ENCODE assay signal across 8 cellular contexts in genomic region chr4:38663021-38663800, GRCh38. TPM values are rescaled to one million over a fixed set of nuclear protein-coding genes. Genes with fewer than 3 reads are reported as not detected.
DNase-seq lines count a peak whose midpoint lies in the region; ATAC-seq and TF ChIP-seq lines count a peak whose summit lies in the region.

No MANE protein-coding gene starts in this region.

- CTCF ChIA-PET in OCI-LY7 (lab: Charles Lee; ENCODE audit: unreplicated experiment) (interaction anchor here (0.5 to 0.6 kb wide), 2 partner anchors 239 to 344 kb away, joined by 3 to 5 read pairs; no protein-coding TSS in a partner anchor), mammary epithelial cell (lab: Charles Lee; ENCODE audit: low non-redundant PET) (no interaction called here)

- POLR2A ChIA-PET in OCI-LY7 (lab: Charles Lee), result interaction anchor here (0.6 kb wide), 1 partner anchor 819 kb away, joined by 3 read pairs; no protein-coding TSS in a partner anchor

- H3K9me2 ChIP-seq in OCI-LY7 (ENCODE audit: insufficient read depth, low read length), result no peaks in the 10 kb centered on the region

- H3K4me1 ChIP-seq in OCI-LY7 (ENCODE audit: insufficient read depth, low read length, poor library complexity, severe bottlenecking) (peaks cover 5% of the 10 kb centered on the region), mammary epithelial cell (ENCODE audit: insufficient read depth, low read length) (peaks cover 11% of the 10 kb centered on the region), right lobe of liver (peaks cover 0 to 18% (median 6%) of the 10 kb centered on the region in 4 donors)

- H3K27me3 ChIP-seq in mammary epithelial cell (ENCODE audit: insufficient read depth, low read length) (no peaks in the 10 kb centered on the region), right lobe of liver (no peaks in the 10 kb centered on the region)

- BruUV-seq in OCI-LY7 (replicated peaks; lab: Mats Ljungman, UMichigan) (no TSS peak), mammary epithelial cell (replicated peaks; lab: Mats Ljungman, UMichigan) (no TSS peak)

- 12% methylated on average over 17 of the region's 92 CpGs for WGBS in mammary epithelial cell (ENCODE audit: low coverage, missing lambda C conversion rate)
- 9% methylated on average over 24 of the region's 92 CpGs for WGBS in right lobe of liver (ENCODE audit: insufficient coverage, low coverage, low lambda C conversion rate, missing lambda C conversion rate)

- TF ChIP-seq POLR2A in right lobe of liver (IDR thresholded peaks at IDR 0.05), result peak; percentile 86

- in situ Hi-C loops in mammary epithelial cell (cut with MboI; ENCODE audit: low sequenced_read_pairs in 2 of 2), result no loop called here

- no peak for TF ChIP-seq CTCF in OCI-LY7 (conservative IDR thresholded peaks at IDR 0.05; ENCODE audit: low read length)
- TF ChIP-seq CTCF in mammary epithelial cell (conservative IDR thresholded peaks at IDR 0.05 in 1 of 2, IDR thresholded peaks at IDR 0.05 in 1 of 2; ENCODE audit: extremely low read depth in 1 of 2, insufficient read depth in 1 of 2, low read depth in 1 of 2, low read length in 2 of 2), result no peak
- peak in 1 of 4 donors; percentile 4 for TF ChIP-seq CTCF in right lobe of liver (IDR thresholded peaks at IDR 0.05)

- H3K4me3 ChIP-seq in OCI-LY7 (ENCODE audit: low read depth, low read length, poor library complexity, severe bottlenecking), result peak overlapping the region; percentile 62
- peak overlapping the region; percentile 57 to 92 (median 58) for H3K4me3 ChIP-seq in mammary epithelial cell (replicated peaks in 1 of 3; ENCODE audit: insufficient read depth in 1 of 3, low read depth in 2 of 3, low read length in 3 of 3)
- peak overlapping the region; percentile 59 to 65 (median 64) for H3K4me3 ChIP-seq in right lobe of liver

- H3K36me3 ChIP-seq in OCI-LY7 (ENCODE audit: insufficient read depth, low read length) (no peaks in the 10 kb centered on the region), mammary epithelial cell (ENCODE audit: insufficient read depth, low read length) (no peaks in the 10 kb centered on the region), right lobe of liver (no peaks in the 10 kb centered on the region)

- H3K27ac ChIP-seq in OCI-LY7 (ENCODE audit: low read depth, low read length, poor library complexity, severe bottlenecking), result no peak overlapping the region
- peak overlapping the region; percentile 74 for H3K27ac ChIP-seq in mammary epithelial cell (ENCODE audit: insufficient read depth, low read depth, low read length)
- H3K27ac ChIP-seq in right lobe of liver, result peak overlapping the region; percentile 90 to 98 (median 90)
- H3K27ac ChIP-seq in substantia nigra (ENCODE audit: low read depth, low read length, poor library complexity, severe bottlenecking), result peak overlapping the region; percentile 96

- H3K4me2 ChIP-seq in OCI-LY7 (ENCODE audit: low read length) (peak overlapping the region; percentile 68), mammary epithelial cell (ENCODE audit: insufficient read depth, low read depth, low read length) (peak overlapping the region; percentile 97)

- H3K79me2 ChIP-seq in OCI-LY7 (ENCODE audit: insufficient read depth, low read depth, low read length) (no peaks in the 10 kb centered on the region), mammary epithelial cell (ENCODE audit: insufficient read depth, low read length) (peaks cover 41% of the 10 kb centered on the region)

- H2AFZ ChIP-seq in OCI-LY7 (ENCODE audit: low read length), result peak overlapping the region; percentile 44; the same call in 1 of the 2 replicates
- peak overlapping the region; percentile 65 for H2AFZ ChIP-seq in mammary epithelial cell (ENCODE audit: low read depth, low read length)

- DNase-seq in stimulated activated CD8-positive, alpha-beta memory T cell treated with anti-CD3 and anti-CD28 coated beads, Interleukin-7, amount 100 ng/mL, for 24 hours (ENCODE audit: low read depth), result peak; percentile 24
- DNase-seq in stimulated activated CD8-positive, alpha-beta memory T cell treated with anti-CD3 and anti-CD28 coated beads, Interleukin-4, amount 100 ng/mL, for 48 hours, result no peak
- peak; percentile 44 for DNase-seq in OCI-LY7 (ENCODE audit: low spot score)
- DNase-seq in mammary epithelial cell, result no peak
- peak in 2 of 3 donors; percentile 38 to 95 for DNase-seq in right lobe of liver
- peak in 20 of 49 donors; percentile 60 to 95 (median 84) for DNase-seq in substantia nigra (lab: John Stamatoyannopoulos, UW)
- no peak for DNase-seq in DMS79 (lab: John Stamatoyannopoulos, UW)

- intact Hi-C loops in OCI-LY7 (cut with micrococcal nuclease; ENCODE audit: unreplicated experiment) (no loop called here), mammary epithelial cell (cut with micrococcal nuclease) (loop anchor here (1.0 to 2.0 kb wide), 2 partner anchors 13 to 42 kb away; no protein-coding TSS in a partner anchor), right lobe of liver (cut with DNase I) (loop anchor here (10.0 kb wide), 2 partner anchors 278 to 338 kb away; no protein-coding TSS in a partner anchor)

- H4K20me1 ChIP-seq in OCI-LY7 (ENCODE audit: insufficient read depth, low read length), result no peaks in the 10 kb centered on the region
- H4K20me1 ChIP-seq in mammary epithelial cell (ENCODE audit: insufficient read depth, low read length), result no peaks in the 10 kb centered on the region

- H3K9ac ChIP-seq in mammary epithelial cell (ENCODE audit: insufficient read depth, low read length), result peak overlapping the region; percentile 48

- no peaks in the 10 kb centered on the region for H3K9me3 ChIP-seq in OCI-LY7 (ENCODE audit: low read length)
- H3K9me3 ChIP-seq in mammary epithelial cell (replicated peaks; ENCODE audit: insufficient read depth, low read length), result no peaks in the 10 kb centered on the region
- H3K9me3 ChIP-seq in right lobe of liver, result no peaks in the 10 kb centered on the region

- dilution Hi-C loops in mammary epithelial cell (cut with HindIII; ENCODE audit: low sequenced_read_pairs), result loop anchor here (10.0 kb wide), 1 partner anchor 98 kb away; no protein-coding TSS in a partner anchor

- ATAC-seq in HG02870 (IDR thresholded peaks at IDR 0.05; ENCODE audit: unreplicated experiment), result peak; percentile 27
- peak in 1 of 4 donors; percentile 65 for ATAC-seq in right lobe of liver

RNA-seq across cellular contexts. Expression of gene KLF3, which starts 0.8 kb away (rescaled TPM):
- 0.09 TPM in 1 of 2 replicates, not detected in the other for total RNA-seq in OCI-LY7 (2014; rRNA removed; shearing (Covaris generic))
- total RNA-seq in OCI-LY7 (2022) (0.23 TPM in 1 of 2 replicates, not detected in the other), mammary epithelial cell (10 to 100 TPM; 24.2 to 41.3 TPM), right lobe of liver (10 to 100 TPM; 21.3 to 37.6 (median 26.8) TPM)
- 11.6 TPM for polyA plus RNA-seq in mammary epithelial cell
- 35.3 TPM for polyA minus RNA-seq in mammary epithelial cell

Comparison
In these comparisons a context has a peak if more than half of its experiments do, and no peak if none do; other contexts are left out.
1. DNase-seq: peak in stimulated activated CD8-positive, alpha-beta memory T cell treated with anti-CD3 and anti-CD28 coated beads, Interleukin-7, amount 100 ng/mL, for 24 hours (single experiment), OCI-LY7 (single experiment) and right lobe of liver (2 of 3); none in stimulated activated CD8-positive, alpha-beta memory T cell treated with anti-CD3 and anti-CD28 coated beads, Interleukin-4, amount 100 ng/mL, for 48 hours (single experiment), mammary epithelial cell (single experiment) and DMS79 (single experiment).
2. RNA of gene KLF3, which starts 0.8 kb away (total RNA-seq): 24.2 to 41.3 TPM in mammary epithelial cell and 21.3 to 37.6 TPM in right lobe of liver; 0.09 to 0.23 TPM in OCI-LY7; every median in the first group is over 10 times any median in the second.
3. Peak in every context shown above with its lines, with median percentiles within 50 percentile points of each other: H3K4me3 ChIP-seq.